In the genomic region with DNA sequence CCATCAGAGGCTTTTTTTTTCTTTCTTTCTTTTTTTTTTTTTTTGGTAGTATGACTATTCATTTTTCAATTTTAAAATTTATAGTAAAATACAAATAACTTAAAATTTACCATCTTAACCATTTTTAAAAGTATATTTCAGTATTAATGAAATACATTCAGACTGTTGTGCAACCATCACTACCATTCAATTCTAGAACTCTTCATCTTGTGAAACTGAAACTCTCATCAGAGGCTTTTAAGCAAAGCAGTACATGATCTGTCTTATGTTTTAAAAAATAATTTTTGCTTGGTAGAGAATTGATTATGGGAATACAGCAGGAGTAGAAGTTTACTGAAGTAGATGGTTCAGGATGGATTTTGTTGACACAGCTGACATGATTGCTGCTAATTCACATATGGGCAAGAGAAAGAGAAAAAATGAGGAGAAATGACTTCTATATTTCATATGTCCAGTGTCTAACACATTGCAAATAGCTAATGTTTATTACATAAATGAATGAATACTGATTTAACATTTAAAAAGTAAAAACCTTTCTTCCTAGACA, we compare ENCODE assay signal across 19 cellular contexts. TPM values are rescaled to one million over a fixed set of nuclear protein-coding genes. Genes with fewer than 3 reads are reported as not detected.
DNase-seq lines count a peak whose midpoint lies in the region; ATAC-seq and TF ChIP-seq lines count a peak whose summit lies in the region.
"Had no signal": no experiment of that assay in that cellular context is flagged by ENCODE, and none has a peak within 500 bp of the region (broad histone marks: within the 10 kb centered on the region; RNA-seq: fewer than 3 reads in every experiment).

No MANE protein-coding gene starts in this region.

- H3K27me3 ChIP-seq in spleen (replicated peaks in 1 of 7) = no peaks in the 10 kb centered on the region
- H3K27me3 ChIP-seq: MG63 had no signal

- H3K4me3 ChIP-seq in GM12865 (ENCODE audit: low read depth, low read length) (no peak overlapping the region), spleen (no peak overlapping the region)
- H3K4me3 ChIP-seq: MG63 had no signal

- no peaks in the 10 kb centered on the region for H3K4me1 ChIP-seq in spleen

- intact Hi-C loops in spleen (cut with DNase I; ENCODE audit: low total_unique reads) = no loop called here

- H3K36me3 ChIP-seq in spleen = no peaks in the 10 kb centered on the region
- H3K36me3 ChIP-seq: MG63 had no signal

- TF ChIP-seq POLR2A in spleen (IDR thresholded peaks at IDR 0.05) = no peak

- H3K9me3 ChIP-seq in spleen = no peaks in the 10 kb centered on the region
- H3K9me3 ChIP-seq: MG63 had no signal

- DNase-seq in GM12865 (ENCODE audit: low read depth) (peak; percentile 10), spleen (no peak), CD1c-positive myeloid dendritic cell (ENCODE audit: extremely low spot score) (no peak), NCI-H1694 treated with DMSO at 0.1 percent for 48 hours (lab: John Stamatoyannopoulos, UW) (no peak), dedifferentiated amniotic fluid mesenchymal stem cell (ENCODE audit: extremely low spot score) (no peak)
- DNase-seq: activated CD4-positive, alpha-beta T cell treated with anti-CD3 and anti-CD28 coated beads for 48 hours; amniotic stem cell; HFFc6; MG63; naive thymus-derived CD8-positive, alpha-beta T cell; NCI-H2081 treated with DMSO at 0.1 percent for 48 hours; NCI-H774; stimulated activated CD4-positive, alpha-beta T cell treated with anti-CD3 and anti-CD28 coated beads, Interleukin-1b, Interleukin-23, amount 100 ng/mL, for 48 hours; trophoblast cell had no signal

- TF ChIP-seq CTCF in GM12865 (IDR thresholded peaks at IDR 0.05; ENCODE audit: insufficient read depth, low read depth, low read length, missing control alignments) = no peak
- TF ChIP-seq CTCF in spleen (IDR thresholded peaks at IDR 0.05 in 8 of 11, conservative IDR thresholded peaks at IDR 0.05 in 3 of 11) = no peak

- H3K27ac ChIP-seq in spleen = no peak overlapping the region

- peak; percentile 36 for ATAC-seq in GM19043 (IDR thresholded peaks at IDR 0.05; ENCODE audit: low read depth, unreplicated experiment)
- ATAC-seq in HG02588 (IDR thresholded peaks at IDR 0.05; ENCODE audit: unreplicated experiment) = peak; percentile 40
- ATAC-seq in HG03354 (IDR thresholded peaks at IDR 0.05; ENCODE audit: poor library complexity, severe bottlenecking, unreplicated experiment) = peak; percentile 64
- ATAC-seq: esophagus mucosa; naive thymus-derived CD8-positive, alpha-beta T cell; Right ventricle myocardium inferior had no signal

RNA-seq across cellular contexts. Expression of a gene that starts 13.4 kb away (rescaled TPM):
- total RNA-seq in spleen = 1 to 10 TPM; 1.7 to 8.1 (median 3.1) TPM
- under 1 TPM; 0.43 to 0.52 (median 0.51) TPM for polyA plus RNA-seq in spleen
- total RNA-seq: naive thymus-derived CD8-positive, alpha-beta T cell had no signal
